20 cellular contexts compared by ENCODE assay signal in genomic region chr6:38162493-38163185, GRCh38.
"Had no signal": no experiment of that assay in that cellular context is flagged by ENCODE, and none has a peak within 500 bp of the region (broad histone marks: within the 10 kb centered on the region; RNA-seq: fewer than 3 reads in every experiment).

No MANE protein-coding gene starts in this region.

- DNase-seq: activated CD4-positive, alpha-beta memory T cell treated with anti-CD3 and anti-CD28 coated beads, Interleukin-2, amount 10 ng/mL, durations not matched to agents 7 days and 5 days; activated CD4-positive, alpha-beta T cell treated with anti-CD3 and anti-CD28 coated beads for 36 hours; activated CD4-positive, alpha-beta T cell treated with anti-CD3 and anti-CD28 coated beads, Interleukin-2, amount 50 U/mL, for 1 hour; activated gamma-delta T cell treated with Interleukin-2 at 50 U/mL for 16 hours; activated T-cell treated with anti-CD3 and anti-CD28 coated beads for 4 hours; activated T-cell treated with anti-CD3 and anti-CD28 coated beads, Interleukin-2, amount 50 U/mL, for 48 hours; caudate nucleus; NCI-H1048; NCI-H146; NCI-H187 treated with DMSO at 0.1 percent for 48 hours; NCI-H2081 treated with DMSO at 0.1 percent for 48 hours; NCI-H446; NCI-H524; SHP77 treated with DMSO at 0.1 percent for 48 hours; T-helper 1 cell had no signal

- ATAC-seq: activated CD4-positive, alpha-beta T cell treated with anti-CD3 and anti-CD28 coated beads for 36 hours had no signal

- H3K4me3 ChIP-seq: breast epithelium had no signal

- H3K4me1 ChIP-seq: breast epithelium had no signal

- H3K27me3 Mint-ChIP-seq: activated CD4-positive, alpha-beta memory T cell treated with anti-CD3 and anti-CD28 coated beads, Interleukin-2, amount 10 ng/mL, durations not matched to agents 7 days and 5 days; activated CD4-positive, alpha-beta T cell treated with anti-CD3 and anti-CD28 coated beads for 36 hours; activated naive CD4-positive, alpha-beta T cell treated with anti-CD3 and anti-CD28 coated beads, Interleukin-2, amount 50 U/mL, for 24 hours had no signal

- H3K9me3 Mint-ChIP-seq: activated CD4-positive, alpha-beta memory T cell treated with anti-CD3 and anti-CD28 coated beads, Interleukin-2, amount 10 ng/mL, durations not matched to agents 7 days and 5 days; activated naive CD4-positive, alpha-beta T cell treated with anti-CD3 and anti-CD28 coated beads, Interleukin-2, amount 50 U/mL, for 24 hours; activated T-helper 2 cell treated with anti-CD3 and anti-CD28 coated beads, Interferon-gamma antibody, Interleukin-2, Interleukin-4, amounts not matched to agents 10 μg/mL and 5 μg/mL and 100 μg/mL, durations not matched to agents 14 hours and 24 hours and 36 hours had no signal

- H3K36me3 ChIP-seq: breast epithelium had no signal

- FAIRE-seq: RCC 7860 had no signal

- H3K27me3 ChIP-seq: breast epithelium had no signal

- H3K27ac ChIP-seq: breast epithelium, WERI-Rb-1 had no signal

- H3K4me1 Mint-ChIP-seq: activated CD4-positive, alpha-beta memory T cell treated with anti-CD3 and anti-CD28 coated beads, Interleukin-2, amount 10 ng/mL, durations not matched to agents 7 days and 5 days; activated CD4-positive, alpha-beta T cell treated with anti-CD3 and anti-CD28 coated beads for 36 hours; activated naive CD4-positive, alpha-beta T cell treated with anti-CD3 and anti-CD28 coated beads, Interleukin-2, amount 50 U/mL, for 24 hours had no signal

- H3K4me3 Mint-ChIP-seq: activated CD4-positive, alpha-beta memory T cell treated with anti-CD3 and anti-CD28 coated beads, Interleukin-2, amount 10 ng/mL, durations not matched to agents 7 days and 5 days; activated CD4-positive, alpha-beta T cell treated with anti-CD3 and anti-CD28 coated beads for 36 hours; activated naive CD4-positive, alpha-beta T cell treated with anti-CD3 and anti-CD28 coated beads, Interleukin-2, amount 50 U/mL, for 24 hours had no signal

- H3K27ac Mint-ChIP-seq: activated CD4-positive, alpha-beta memory T cell treated with anti-CD3 and anti-CD28 coated beads, Interleukin-2, amount 10 ng/mL, durations not matched to agents 7 days and 5 days; activated CD4-positive, alpha-beta T cell treated with anti-CD3 and anti-CD28 coated beads for 36 hours; activated T-helper 2 cell treated with anti-CD3 and anti-CD28 coated beads, Interferon-gamma antibody, Interleukin-2, Interleukin-4, amounts not matched to agents 10 μg/mL and 5 μg/mL and 100 μg/mL, durations not matched to agents 14 hours and 24 hours and 36 hours had no signal
